ENCODE assay signal across 15 cellular contexts in genomic region chr12:50017653-50018052, GRCh38. TPM values are rescaled to one million over a fixed set of nuclear protein-coding genes. Genes with fewer than 3 reads are reported as not detected.
DNase-seq lines count a peak whose midpoint lies in the region; ATAC-seq and TF ChIP-seq lines count a peak whose summit lies in the region.
"Had no signal": no experiment of that assay in that cellular context is flagged by ENCODE, and none has a peak within 500 bp of the region (broad histone marks: within the 10 kb centered on the region; RNA-seq: fewer than 3 reads in every experiment).

No MANE protein-coding gene starts in this region.

- peaks cover 7% of the 10 kb centered on the region; the same call in 1 of the 2 replicates for H3F3A ChIP-seq in GM23248 (ENCODE audit: insufficient read depth)

- no peak overlapping the region for H3K27ac Mint-ChIP-seq in activated naive CD8-positive, alpha-beta T cell treated with anti-CD3 and anti-CD28 coated beads, Interleukin-2, amount 50 U/mL, for 24 hours
- H3K27ac Mint-ChIP-seq: activated CD4-positive, alpha-beta T cell treated with anti-CD3 and anti-CD28 coated beads, Interleukin-2, amount 10 ng/mL, durations not matched to agents 24 days and 14 days; activated T-helper 17 cell treated with anti-CD3 and anti-CD28 coated beads, Interleukin-2, amount 50 U/mL, for 72 hours had no signal

- TF ChIP-seq CTCF in fibroblast of villous mesenchyme (IDR thresholded peaks at IDR 0.05; ENCODE audit: insufficient read depth, low read depth, low read length) = no peak
- TF ChIP-seq CTCF in sigmoid colon (IDR thresholded peaks at IDR 0.05) = no peak

- WGBS in GM23248 (ENCODE audit: low coverage in 1 of 2, low lambda C conversion rate in 2 of 2, missing lambda C conversion rate in 2 of 2), 2 experiments = 72 to 76% methylated on average over 6 of the region's 6 CpGs
- WGBS in sigmoid colon, 2 donors = 78 to 85% methylated on average over 6 of the region's 6 CpGs

- TF ChIP-seq POLR2A in sigmoid colon (IDR thresholded peaks at IDR 0.05) = no peak

- no peak overlapping the region for H3K4me3 Mint-ChIP-seq in activated naive CD8-positive, alpha-beta T cell treated with anti-CD3 and anti-CD28 coated beads, Interleukin-2, amount 50 U/mL, for 24 hours
- H3K4me3 Mint-ChIP-seq: activated CD4-positive, alpha-beta T cell treated with anti-CD3 and anti-CD28 coated beads, Interleukin-2, amount 10 ng/mL, durations not matched to agents 24 days and 14 days; activated T-helper 17 cell treated with anti-CD3 and anti-CD28 coated beads, Interleukin-2, amount 50 U/mL, for 72 hours had no signal

- no peak for TF ChIP-seq EP300 in sigmoid colon (IDR thresholded peaks at IDR 0.05)

- H2AFZ ChIP-seq in GM23248 = peak overlapping the region; percentile 74

- no peaks in the 10 kb centered on the region for H4K20me1 ChIP-seq in GM23248 (ENCODE audit: insufficient read depth)

- H3K27ac ChIP-seq in GM23248 (peak overlapping the region; percentile 81), sigmoid colon (peak overlapping the region; percentile 61 to 68 (median 64))

- intact Hi-C loops in sigmoid colon (cut with DNase I) = no loop called here

- no peak for ATAC-seq in activated naive CD8-positive, alpha-beta T cell treated with anti-CD3 and anti-CD28 coated beads, Interleukin-2, amount 50 U/mL, for 24 hours
- no peak for ATAC-seq in HG02973 (IDR thresholded peaks at IDR 0.05; ENCODE audit: unreplicated experiment)
- ATAC-seq: activated T-helper 17 cell treated with anti-CD3 and anti-CD28 coated beads, Interleukin-2, amount 50 U/mL, for 72 hours had no signal

- H3K9ac ChIP-seq in GM23248 (peak overlapping the region; percentile 75), adipocyte (ENCODE audit: low read length) (peak overlapping the region; percentile 88)

- H3K27me3 ChIP-seq in GM23248 (replicated peaks; ENCODE audit: insufficient read depth) (no peaks in the 10 kb centered on the region), adipocyte (replicated peaks; ENCODE audit: control insufficient read depth, insufficient read depth, low read length) (no peaks in the 10 kb centered on the region), sigmoid colon (no peaks in the 10 kb centered on the region)

- H3K9me3 ChIP-seq in GM23248 (ENCODE audit: low read depth) (no peaks in the 10 kb centered on the region), adipocyte (ENCODE audit: control insufficient read depth, low read length) (no peaks in the 10 kb centered on the region), sigmoid colon (no peaks in the 10 kb centered on the region)

- peaks cover 23% of the 10 kb centered on the region for H3K4me1 ChIP-seq in GM23248 (ENCODE audit: insufficient read depth)
- H3K4me1 ChIP-seq in adipocyte (ENCODE audit: control insufficient read depth, insufficient read depth, low read length) = peaks cover 21% of the 10 kb centered on the region
- H3K4me1 ChIP-seq in sigmoid colon = peaks cover 0 to 30% (median 21%) of the 10 kb centered on the region in 4 donors

- H3K27me3 Mint-ChIP-seq in activated naive CD8-positive, alpha-beta T cell treated with anti-CD3 and anti-CD28 coated beads, Interleukin-2, amount 50 U/mL, for 24 hours = no peaks in the 10 kb centered on the region
- H3K27me3 Mint-ChIP-seq: activated CD4-positive, alpha-beta T cell treated with anti-CD3 and anti-CD28 coated beads, Interleukin-2, amount 10 ng/mL, durations not matched to agents 24 days and 14 days; activated T-helper 17 cell treated with anti-CD3 and anti-CD28 coated beads, Interleukin-2, amount 50 U/mL, for 72 hours had no signal

- no peaks in the 10 kb centered on the region for H3K9me3 Mint-ChIP-seq in activated naive CD8-positive, alpha-beta T cell treated with anti-CD3 and anti-CD28 coated beads, Interleukin-2, amount 50 U/mL, for 24 hours
- H3K9me3 Mint-ChIP-seq: activated CD4-positive, alpha-beta T cell treated with anti-CD3 and anti-CD28 coated beads, Interleukin-2, amount 10 ng/mL, durations not matched to agents 24 days and 14 days; activated T-helper 17 cell treated with anti-CD3 and anti-CD28 coated beads, Interleukin-2, amount 50 U/mL, for 72 hours had no signal

- peaks cover 12% of the 10 kb centered on the region for H3K4me1 Mint-ChIP-seq in activated naive CD8-positive, alpha-beta T cell treated with anti-CD3 and anti-CD28 coated beads, Interleukin-2, amount 50 U/mL, for 24 hours

- in situ Hi-C loops in GM23248 (cut with MboI) = no loop called here

- H3K9me2 ChIP-seq in GM23248 (ENCODE audit: insufficient read depth) = no peaks in the 10 kb centered on the region

- peaks cover 100% of the 10 kb centered on the region for H3K79me2 ChIP-seq in GM23248 (ENCODE audit: insufficient read depth)

- H3K36me3 Mint-ChIP-seq in activated naive CD8-positive, alpha-beta T cell treated with anti-CD3 and anti-CD28 coated beads, Interleukin-2, amount 50 U/mL, for 24 hours (ENCODE audit: low read depth) = peaks cover 24% of the 10 kb centered on the region

- H3K4me2 ChIP-seq in GM23248 (ENCODE audit: unreplicated experiment) = peak overlapping the region; percentile 83

- H3K36me3 ChIP-seq in GM23248 (ENCODE audit: low read depth) (no peaks in the 10 kb centered on the region), adipocyte (ENCODE audit: control insufficient read depth, insufficient read depth, low read length, severe bottlenecking) (no peaks in the 10 kb centered on the region), sigmoid colon (peaks cover 0 to 13% (median 0%) of the 10 kb centered on the region in 4 donors)

- H3K4me3 ChIP-seq in GM23248 (peak overlapping the region; percentile 52; the same call in 1 of the 2 replicates), adipocyte (ENCODE audit: low read length) (peak overlapping the region; percentile 78), fibroblast of villous mesenchyme (ENCODE audit: low read depth, low read length) (no peak overlapping the region), sigmoid colon (no peak overlapping the region)

- DNase-seq in GM23248 (peak; percentile 52), adipocyte (ENCODE audit: low read depth) (peak; percentile 82), fibroblast of villous mesenchyme (ENCODE audit: low read depth) (peak; percentile 95), sigmoid colon (no peak), UCSD-AML1 (lab: John Stamatoyannopoulos, UW; ENCODE audit: unreplicated experiment) (no peak), NCI-H1436 (lab: John Stamatoyannopoulos, UW) (no peak)
- no peak for DNase-seq in activated naive CD8-positive, alpha-beta T cell treated with anti-CD3 and anti-CD28 coated beads, Interleukin-2, amount 50 U/mL, for 24 hours
- DNase-seq: activated CD4-positive, alpha-beta T cell treated with anti-CD3 and anti-CD28 coated beads, Interleukin-2, amount 10 ng/mL, durations not matched to agents 24 days and 14 days; central memory CD4-positive, alpha-beta T cell; COR-L47; NCI-H1105 treated with DMSO at 0.1 percent for 48 hours; NCI-H526 treated with DMSO at 0.1 percent for 48 hours; stimulated activated naive CD4-positive, alpha-beta T cell had no signal

RNA-seq across cellular contexts. Expression of gene RACGAP1, which starts 7.6 kb away (rescaled TPM):
- 55.4 and 63.5 TPM in 2 replicates for total RNA-seq in GM23248 (2014; rRNA removed; shearing (Covaris generic))
- polyA plus RNA-seq in GM23248 (2016; fragmentation: Nextera tagmentation; extraction: Ambion mirVana) (35.4 and 35.7 TPM in 2 replicates), sigmoid colon (10 to 100 TPM in 1 of 3 donors, 1 to 10 TPM in 2; 4.8 to 22.5 (median 8.3) TPM)
- total RNA-seq in fibroblast of villous mesenchyme (36.1 and 69.1 TPM in 2 replicates), sigmoid colon (10 to 100 TPM; 14.1 to 42.6 (median 27.0) TPM)

RNA-seq across cellular contexts. Expression of gene ASIC1, which starts 39.7 kb away (rescaled TPM):
- total RNA-seq in GM23248 (2014; rRNA removed; shearing (Covaris generic)) = 0.13 and 1.9 TPM in 2 replicates
- polyA plus RNA-seq in GM23248 (2016; fragmentation: Nextera tagmentation; extraction: Ambion mirVana) = 0.95 and 1.4 TPM in 2 replicates
- total RNA-seq in fibroblast of villous mesenchyme = 1.3 and 1.6 TPM in 2 replicates
- 1 to 10 TPM; 3.5 to 6.9 (median 5.2) TPM for total RNA-seq in sigmoid colon
- polyA plus RNA-seq in sigmoid colon = 1 to 10 TPM in 2 of 3 donors, not detected in 1; 1.3 to 1.6 TPM

RNA-seq across cellular contexts. Expression of gene AQP6, which starts 44.9 kb away (rescaled TPM):
- total RNA-seq in GM23248 (2014; rRNA removed; shearing (Covaris generic)) = not detected in 2 replicates
- polyA plus RNA-seq in GM23248 (2016; fragmentation: Nextera tagmentation; extraction: Ambion mirVana) (not detected in 2 replicates), sigmoid colon (under 1 TPM in 1 of 3 donors, not detected in 2; 0.12 TPM)
- total RNA-seq in fibroblast of villous mesenchyme (not detected in 2 replicates), sigmoid colon (under 1 TPM; 0.14 to 0.83 (median 0.60) TPM)
- total RNA-seq: activated CD4-positive, alpha-beta T cell treated with anti-CD3 and anti-CD28 coated beads, Interleukin-2, amount 10 ng/mL, durations not matched to agents 24 days and 14 days; activated T-helper 17 cell treated with anti-CD3 and anti-CD28 coated beads, Interleukin-2, amount 50 U/mL, for 72 hours had no signal

RNA-seq across cellular contexts. Expression of gene AQP5, which starts 56.0 kb away (rescaled TPM):
- not detected in 2 replicates for total RNA-seq in GM23248 (2014; rRNA removed; shearing (Covaris generic))
- polyA plus RNA-seq in GM23248 (2016; fragmentation: Nextera tagmentation; extraction: Ambion mirVana) (not detected in 2 replicates), sigmoid colon (under 1 TPM in 1 of 3 donors, not detected in 2; 0.09 TPM)
- total RNA-seq in fibroblast of villous mesenchyme (not detected in 2 replicates), sigmoid colon (not detected)
- total RNA-seq: activated CD4-positive, alpha-beta T cell treated with anti-CD3 and anti-CD28 coated beads, Interleukin-2, amount 10 ng/mL, durations not matched to agents 24 days and 14 days; activated T-helper 17 cell treated with anti-CD3 and anti-CD28 coated beads, Interleukin-2, amount 50 U/mL, for 72 hours had no signal

Comparison
In these comparisons a context has a peak if more than half of its experiments do, and no peak if none do; other contexts are left out.
1. DNase-seq: peak in GM23248 (single experiment), adipocyte (single experiment) and fibroblast of villous mesenchyme (single experiment); none in sigmoid colon (single experiment), activated naive CD8-positive, alpha-beta T cell treated with anti-CD3 and anti-CD28 coated beads, Interleukin-2, amount 50 U/mL, for 24 hours (single experiment), UCSD-AML1 (single experiment) and NCI-H1436 (single experiment).
2. H3K4me3 ChIP-seq: peak in GM23248 (single experiment) and adipocyte (single experiment); none in fibroblast of villous mesenchyme (single experiment) and sigmoid colon (0 of 4).